In genomic region chr15:25863067-25863967, GRCh38 we compare ENCODE assay signal across 8 cellular contexts. TPM values are rescaled to one million over a fixed set of nuclear protein-coding genes. Genes with fewer than 3 reads are reported as not detected.
A peak's percentile ranks its signal among the peaks of the same experiment; 100 is the strongest.
DNase-seq lines count a peak whose midpoint lies in the region; ATAC-seq and TF ChIP-seq lines count a peak whose summit lies in the region.

ATP10A (minus strand) TSS chr15:25863327; CDS start chr15:25863096, 231 bp downstream.

- peak within 1 kb of the TSS; percentile 20 for H3K4me3 ChIP-seq in choroid plexus epithelial cell (ENCODE audit: low read depth, low read length)
- peak within 1 kb of the TSS; percentile 21 to 49 (median 23) for H3K4me3 ChIP-seq in right lobe of liver

- H3K36me3 Mint-ChIP-seq in T-helper 17 cell (ENCODE audit: low read depth), result peaks cover 1% of the 10 kb centered on the region
- no peaks in the 10 kb centered on the region for H3K36me3 Mint-ChIP-seq in stimulated activated effector memory CD8-positive, alpha-beta T cell treated with anti-CD3 and anti-CD28 coated beads, Interleukin-12 subunit alpha, Interleukin-12 subunit beta, amount 100 ng/mL, for 72 hours

- H3K36me3 ChIP-seq in right lobe of liver, result no peaks in the 10 kb centered on the region

- H3K9me3 Mint-ChIP-seq in stimulated activated effector memory CD8-positive, alpha-beta T cell treated with anti-CD3 and anti-CD28 coated beads, Interleukin-12 subunit alpha, Interleukin-12 subunit beta, amount 100 ng/mL, for 72 hours, result no peaks in the 10 kb centered on the region

- no peaks in the 10 kb centered on the region for H3K27me3 ChIP-seq in right lobe of liver

- peaks cover 36% of the 10 kb centered on the region for H3K4me1 Mint-ChIP-seq in T-helper 17 cell
- H3K4me1 Mint-ChIP-seq in stimulated activated effector memory CD8-positive, alpha-beta T cell treated with anti-CD3 and anti-CD28 coated beads, Interleukin-12 subunit alpha, Interleukin-12 subunit beta, amount 100 ng/mL, for 72 hours, result peaks cover 36% of the 10 kb centered on the region

- H3K9me3 ChIP-seq in T-helper 17 cell (ENCODE audit: control insufficient read depth, low read length, poor library complexity, severe bottlenecking) (no peaks in the 10 kb centered on the region), right lobe of liver (no peaks in the 10 kb centered on the region)

- TF ChIP-seq CTCF in choroid plexus epithelial cell (conservative IDR thresholded peaks at IDR 0.05; ENCODE audit: low read depth, low read length), result no peak
- TF ChIP-seq CTCF in right lobe of liver (IDR thresholded peaks at IDR 0.05), result no peak

- no peak for TF ChIP-seq POLR2A in right lobe of liver (IDR thresholded peaks at IDR 0.05)

- under 1% methylated on average over 12 of the region's 93 CpGs for WGBS in right lobe of liver (ENCODE audit: insufficient coverage, low coverage, low lambda C conversion rate, missing lambda C conversion rate)

- H3K27ac ChIP-seq in right lobe of liver, result no peak within 1 kb of the TSS

- H3K4me1 ChIP-seq in right lobe of liver, result peaks cover 0 to 4% (median 0%) of the 10 kb centered on the region in 4 donors

- peak within 1 kb of the TSS; percentile 97 for H3K27ac Mint-ChIP-seq in T-helper 17 cell
- peak within 1 kb of the TSS; percentile 87 for H3K27ac Mint-ChIP-seq in stimulated activated effector memory CD8-positive, alpha-beta T cell treated with anti-CD3 and anti-CD28 coated beads, Interleukin-12 subunit alpha, Interleukin-12 subunit beta, amount 100 ng/mL, for 72 hours

- ATAC-seq in T-helper 17 cell (no peak), right lobe of liver (no peak), HG03342 (IDR thresholded peaks at IDR 0.05; ENCODE audit: unreplicated experiment) (no peak), GM21825 (IDR thresholded peaks at IDR 0.05; ENCODE audit: unreplicated experiment) (no peak)
- ATAC-seq in stimulated activated effector memory CD8-positive, alpha-beta T cell treated with anti-CD3 and anti-CD28 coated beads, Interleukin-12 subunit alpha, Interleukin-12 subunit beta, amount 100 ng/mL, for 72 hours, result peak; percentile 6

- H3K27me3 Mint-ChIP-seq in T-helper 17 cell, result peaks cover 8% of the 10 kb centered on the region

- peak within 1 kb of the TSS; percentile 95 for H3K4me3 Mint-ChIP-seq in T-helper 17 cell
- peak within 1 kb of the TSS; percentile 88 for H3K4me3 Mint-ChIP-seq in stimulated activated effector memory CD8-positive, alpha-beta T cell treated with anti-CD3 and anti-CD28 coated beads, Interleukin-12 subunit alpha, Interleukin-12 subunit beta, amount 100 ng/mL, for 72 hours

- intact Hi-C loops in right lobe of liver (cut with DNase I), result no loop called here

- DNase-seq in D341Med (ENCODE audit: low spot score) (peak; percentile 67), T-helper 17 cell (peak in 1 of 3 donors; percentile 27), choroid plexus epithelial cell (ENCODE audit: low read depth) (peak; percentile 15), right lobe of liver (no peak), DMS79 treated with DMSO at 0.1 percent for 48 hours (lab: John Stamatoyannopoulos, UW) (no peak)
- DNase-seq in stimulated activated effector memory CD8-positive, alpha-beta T cell treated with anti-CD3 and anti-CD28 coated beads, Interleukin-12 subunit alpha, Interleukin-12 subunit beta, amount 100 ng/mL, for 72 hours (ENCODE audit: low spot score in 2 of 2), result peak; percentile 22 to 67

RNA-seq across cellular contexts. Expression of gene ATP10A, which starts in this region (rescaled TPM):
- total RNA-seq in T-helper 17 cell (10 to 100 TPM; 28.6 to 36.8 TPM), right lobe of liver (under 1 TPM; 0.15 to 1.00 (median 0.34) TPM)

Comparison
In these comparisons a context has a peak if more than half of its experiments do, and no peak if none do; other contexts are left out.
1. RNA of gene ATP10A (total RNA-seq): 28.6 to 36.8 TPM in T-helper 17 cell; 0.15 to 1.00 TPM in right lobe of liver; every median in the first group is over 10 times any median in the second.
2. DNase-seq: peak in D341Med (single experiment), choroid plexus epithelial cell (single experiment) and stimulated activated effector memory CD8-positive, alpha-beta T cell treated with anti-CD3 and anti-CD28 coated beads, Interleukin-12 subunit alpha, Interleukin-12 subunit beta, amount 100 ng/mL, for 72 hours (2 of 2); none in right lobe of liver (0 of 3) and DMS79 treated with DMSO at 0.1 percent for 48 hours (single experiment).